ENCODE assay signal across 8 cellular contexts in genomic region chr19:38233740-38234251, GRCh38. TPM values are rescaled to one million over a fixed set of nuclear protein-coding genes. Genes with fewer than 3 reads are reported as not detected.
A peak's percentile ranks its signal among the peaks of the same experiment; 100 is the strongest.
DNase-seq lines count a peak whose midpoint lies in the region; ATAC-seq and TF ChIP-seq lines count a peak whose summit lies in the region.

No MANE protein-coding gene starts in this region.

- CTCF ChIA-PET in A673 (lab: Charles Lee): interaction anchor here (0.8 kb wide), 1 partner anchor 99 kb away, joined by 3 read pairs; no protein-coding TSS in a partner anchor

- peaks cover 14% of the 10 kb centered on the region for H3K27me3 Mint-ChIP-seq in memory B cell

- no peaks in the 10 kb centered on the region for H3K9me3 ChIP-seq in A673 (ENCODE audit: low read depth, low read length, poor library complexity, severe bottlenecking)

- H3K36me3 Mint-ChIP-seq in memory B cell: no peaks in the 10 kb centered on the region

- intact Hi-C loops in A673 (cut with micrococcal nuclease; ENCODE audit: unreplicated experiment) (loop anchor here (10.0 kb wide), 1 partner anchor 171 kb away; the partner anchor contains the start of gene FAM98C), dorsolateral prefrontal cortex (cut with DNase I) (loop anchor here (2.0 to 5.0 kb wide), 2 partner anchors 101 to 331 kb away; partner anchors contain the start of gene CATSPERG (in 1 of the 2))

- no peak overlapping the region for H3K27ac ChIP-seq in A673 (ENCODE audit: low read depth, low read length, poor library complexity, severe bottlenecking)
- H3K27ac ChIP-seq in dorsolateral prefrontal cortex: peak overlapping the region in 1 of 59 donors; percentile 48

- H3K4me3 Mint-ChIP-seq in memory B cell: no peak overlapping the region

- H3K9me3 Mint-ChIP-seq in memory B cell: no peaks in the 10 kb centered on the region

- no peaks in the 10 kb centered on the region for H3K4me1 ChIP-seq in A673 (ENCODE audit: insufficient read depth, low read length, poor library complexity, severe bottlenecking)

- DNase-seq in A673 (ENCODE audit: low spot score): peak; percentile 67
- DNase-seq in GM13976 (ENCODE audit: low spot score): peak; percentile 90
- DNase-seq in NCI-H69 (lab: John Stamatoyannopoulos, UW): peak; percentile 79
- peak; percentile 65 for DNase-seq in activated CD4-positive, alpha-beta T cell treated with anti-CD3 and anti-CD28 coated beads, Interleukin-2, amount 50 U/mL, for 24 hours (ENCODE audit: low read depth in 1 of 2, low spot score in 1 of 2)
- peak; percentile 57 to 88 (median 84) for DNase-seq in dorsolateral prefrontal cortex
- DNase-seq in memory B cell (ENCODE audit: low spot score in 2 of 2): peak; percentile 82 to 85
- peak; percentile 68 to 81 for DNase-seq in stimulated activated CD8-positive, alpha-beta memory T cell treated with anti-CD3 and anti-CD28 coated beads, Interleukin-2, amount 100 ng/mL, for 48 hours (ENCODE audit: low read depth in 2 of 2)

- H3K27me3 ChIP-seq in A673 (replicated peaks; ENCODE audit: insufficient read depth, low read depth, low read length, poor library complexity) (peaks cover 2% of the 10 kb centered on the region), dorsolateral prefrontal cortex (peaks cover 0 to 1% (median 0%) of the 10 kb centered on the region in 45 donors)

- BruUV-seq in A673 (replicated peaks; lab: Mats Ljungman, UMichigan): no TSS peak

- TF ChIP-seq CTCF in A673 (conservative IDR thresholded peaks at IDR 0.05; ENCODE audit: low read depth, low read length) (peak; percentile 84), GM13976 (IDR thresholded peaks at IDR 0.05; ENCODE audit: borderline replicate concordance, control extremely low read depth, extremely low read depth, insufficient read depth, missing control alignments) (peak; percentile 85), dorsolateral prefrontal cortex (IDR thresholded peaks at IDR 0.05 in 54 of 56, conservative IDR thresholded peaks at IDR 0.05 in 2 of 56; ENCODE audit: low read depth in 1 of 56, partially characterized antibody in 56 of 56) (peak; percentile 68 to 96 (median 88))

- POLR2A ChIA-PET in A673 (lab: Charles Lee; ENCODE audit: low non-redundant PET): no interaction called here

- in situ Hi-C loops in GM13976 (cut with MboI; ENCODE audit: low sequenced_read_pairs, unreplicated experiment): loop anchor here (10.0 kb wide), 1 partner anchor 329 kb away; the partner anchor contains the start of genes SIPA1L3 and WDR87

- H3K4me1 Mint-ChIP-seq in memory B cell: peaks cover 7% of the 10 kb centered on the region

- H3K36me3 ChIP-seq in A673 (ENCODE audit: insufficient read depth, low read length, poor library complexity, severe bottlenecking): no peaks in the 10 kb centered on the region

- ATAC-seq in memory B cell (ENCODE audit: low read depth) (peak; percentile 72), HG03342 (IDR thresholded peaks at IDR 0.05; ENCODE audit: unreplicated experiment) (no peak)

- H3K4me3 ChIP-seq in A673 (ENCODE audit: low read depth, low read length, poor library complexity, severe bottlenecking) (no peak overlapping the region), dorsolateral prefrontal cortex (no peak overlapping the region)

- no peak overlapping the region for H3K27ac Mint-ChIP-seq in memory B cell

RNA-seq across cellular contexts. Expression of gene DPF1, which starts 9.8 kb away (rescaled TPM):
- total RNA-seq in A673 (2021): 6.3 and 8.1 TPM in 2 replicates
- 10 to 100 TPM; 22.0 to 91.2 (median 57.5) TPM for total RNA-seq in dorsolateral prefrontal cortex

RNA-seq across cellular contexts. Expression of gene PPP1R14A, which starts 22.4 kb away (rescaled TPM):
- total RNA-seq in A673 (2021): 1.1 TPM in 1 of 2 replicates, not detected in the other
- 100 to 1,000 TPM in 57 of 120 experiments, 10 to 100 TPM in 63; 17.4 to 465 (median 98.7) TPM for total RNA-seq in dorsolateral prefrontal cortex

RNA-seq across cellular contexts. Expression of gene SPINT2, which starts 30.6 kb away (rescaled TPM):
- 0.42 TPM in 1 of 2 replicates, not detected in the other for total RNA-seq in A673 (2021)
- total RNA-seq in dorsolateral prefrontal cortex: 100 to 1,000 TPM in 44 of 120 experiments, 10 to 100 TPM in 76; 41.9 to 135 (median 92.4) TPM

Comparison
In these comparisons a context has a peak if more than half of its experiments do, and no peak if none do; other contexts are left out.
1. RNA of gene SPINT2, which starts 30.6 kb away (total RNA-seq): 41.9 to 135 TPM in dorsolateral prefrontal cortex; 0.42 TPM in A673; every median in the first group is over 10 times any median in the second.
2. Peak in every context shown above with its lines, with median percentiles within 50 percentile points of each other: DNase-seq and CTCF ChIP-seq.